In the genomic region with DNA sequence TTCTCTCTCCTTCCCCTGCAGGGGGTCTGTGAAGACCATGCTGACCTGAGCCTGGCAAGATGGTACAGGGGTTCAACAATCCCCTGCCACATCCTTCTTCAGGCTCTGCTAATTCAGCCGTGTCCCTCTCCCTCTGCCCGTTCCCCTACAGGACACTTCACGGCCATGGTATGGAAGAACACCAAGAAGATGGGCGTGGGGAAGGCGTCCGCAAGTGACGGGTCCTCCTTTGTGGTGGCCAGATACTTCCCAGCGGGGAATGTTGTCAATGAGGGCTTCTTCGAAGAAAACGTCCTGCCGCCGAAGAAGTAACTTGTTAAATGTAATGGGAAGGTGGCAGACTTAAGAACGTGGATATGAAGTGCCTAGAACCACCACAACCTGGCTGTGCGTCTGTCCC, we compare ENCODE assay signal across 17 cellular contexts. TPM values are rescaled to one million over a fixed set of nuclear protein-coding genes. Genes with fewer than 3 reads are reported as not detected.
A peak's percentile ranks its signal among the peaks of the same experiment; 100 is the strongest.
DNase-seq lines count a peak whose midpoint lies in the region; ATAC-seq and TF ChIP-seq lines count a peak whose summit lies in the region.
"Had no signal": no experiment of that assay in that cellular context is flagged by ENCODE, and none has a peak within 500 bp of the region (broad histone marks: within the 10 kb centered on the region; RNA-seq: fewer than 3 reads in every experiment).

No MANE protein-coding gene starts in this region.

- no peak overlapping the region for H3K4me3 ChIP-seq in CD4-positive, alpha-beta memory T cell (ENCODE audit: low read length in 2 of 2)
- no peak overlapping the region for H3K4me3 ChIP-seq in SK-N-MC
- H3K4me3 ChIP-seq in iPS-20b (ENCODE audit: low read length) = peak overlapping the region; percentile 16; the same call in 1 of the 2 replicates
- no peak overlapping the region for H3K4me3 ChIP-seq in rectal smooth muscle tissue (ENCODE audit: low read length)
- H3K4me3 ChIP-seq: esophagus squamous epithelium had no signal

- H3K4me3 Mint-ChIP-seq in CD4-positive, alpha-beta memory T cell = no peak overlapping the region
- no peak overlapping the region for H3K4me3 Mint-ChIP-seq in stimulated activated naive CD8-positive, alpha-beta T cell treated with anti-CD3 and anti-CD28 coated beads, Interleukin-15, amount 100 ng/mL, for 72 hours
- no peak overlapping the region for H3K4me3 Mint-ChIP-seq in Calu3 (ENCODE audit: low read depth, unreplicated experiment)

- no peaks in the 10 kb centered on the region for H3K9me3 Mint-ChIP-seq in CD4-positive, alpha-beta memory T cell
- H3K9me3 Mint-ChIP-seq in stimulated activated naive CD8-positive, alpha-beta T cell treated with anti-CD3 and anti-CD28 coated beads, Interleukin-15, amount 100 ng/mL, for 72 hours = no peaks in the 10 kb centered on the region
- H3K9me3 Mint-ChIP-seq in Calu3 (ENCODE audit: low read depth, unreplicated experiment) = no peaks in the 10 kb centered on the region

- no peaks in the 10 kb centered on the region for H3K9me3 ChIP-seq in CD4-positive, alpha-beta memory T cell (ENCODE audit: control insufficient read depth in 1 of 2, low read length in 2 of 2)
- no peaks in the 10 kb centered on the region for H3K9me3 ChIP-seq in SK-N-MC (ENCODE audit: low read depth, low read length)
- H3K9me3 ChIP-seq in iPS-20b (ENCODE audit: insufficient read depth, low read depth, low read length) = no peaks in the 10 kb centered on the region
- H3K9me3 ChIP-seq: esophagus squamous epithelium had no signal

- H3K4me1 ChIP-seq in CD4-positive, alpha-beta memory T cell (ENCODE audit: insufficient read depth, low read length) = peaks cover 12% of the 10 kb centered on the region
- H3K4me1 ChIP-seq in iPS-20b (ENCODE audit: insufficient read depth, low read length) (peaks cover 23% of the 10 kb centered on the region; the same call in 1 of the 2 replicates), rectal smooth muscle tissue (ENCODE audit: control insufficient read depth, insufficient read depth, low read length) (peaks cover 27% of the 10 kb centered on the region)

- ATAC-seq in HG03108 (IDR thresholded peaks at IDR 0.05; ENCODE audit: unreplicated experiment) = no peak
- no peak for ATAC-seq in stimulated activated naive CD8-positive, alpha-beta T cell treated with anti-CD3 and anti-CD28 coated beads, Interleukin-15, amount 100 ng/mL, for 72 hours
- ATAC-seq: stimulated activated naive CD8-positive, alpha-beta T cell treated with anti-CD3 and anti-CD28 coated beads, Interleukin-15, Interleukin-2, amounts not matched to agents 100 U/mL and 50 U/mL, for 24 hours had no signal

- POLR2A ChIA-PET in CD4-positive, alpha-beta memory T cell (lab: Charles Lee; ENCODE audit: partially characterized antibody) = no interaction called here

- H3K27ac ChIP-seq in CD4-positive, alpha-beta memory T cell (ENCODE audit: low read depth, low read length) = no peak overlapping the region
- 0 out of 2 replicates have a peak overlapping the region, but pooled peaks have one; percentile 60 for H3K27ac ChIP-seq in SK-N-MC
- H3K27ac ChIP-seq in iPS-20b (ENCODE audit: low read length) = peak overlapping the region; percentile 82
- H3K27ac ChIP-seq in rectal smooth muscle tissue (ENCODE audit: low read depth, low read length) = peak overlapping the region; percentile 87

- no peak for TF ChIP-seq CTCF in Calu3 (IDR thresholded peaks at IDR 0.05; ENCODE audit: unreplicated experiment)

- CTCF ChIA-PET in CD4-positive, alpha-beta memory T cell (lab: Charles Lee; ENCODE audit: partially characterized antibody) = interaction anchor here (1.6 to 20.1 kb wide), 5 partner anchors 11 to 60 kb away, joined by 3 to 648 read pairs (median 18); a partner anchor contains a TSS
- CTCF ChIA-PET in Calu3 (lab: Charles Lee) = no interaction called here

- peaks cover 3% of the 10 kb centered on the region for H3K36me3 ChIP-seq in CD4-positive, alpha-beta memory T cell (ENCODE audit: insufficient read depth, low read length)
- H3K36me3 ChIP-seq in SK-N-MC (ENCODE audit: insufficient read depth, low read length) (no peaks in the 10 kb centered on the region), iPS-20b (ENCODE audit: insufficient read depth, low read depth, low read length) (no peaks in the 10 kb centered on the region), rectal smooth muscle tissue (ENCODE audit: control insufficient read depth, insufficient read depth, low read length) (peaks cover 3% of the 10 kb centered on the region)
- H3K36me3 ChIP-seq: esophagus squamous epithelium had no signal

- no peak for DNase-seq in CD4-positive, alpha-beta memory T cell
- DNase-seq in SK-N-MC (ENCODE audit: low read depth, low spot score) (no peak), epidermal melanocyte (ENCODE audit: insufficient read length, low spot score) (no peak), Calu3 (no peak)
- DNase-seq in stimulated activated naive CD8-positive, alpha-beta T cell treated with anti-CD3 and anti-CD28 coated beads, Interleukin-15, amount 100 ng/mL, for 72 hours = no peak
- DNase-seq: activated CD4-positive, alpha-beta T cell treated with anti-CD3 and anti-CD28 coated beads for 48 hours; activated naive CD4-positive, alpha-beta T cell treated with Interleukin-2 at 50 U/mL for 16 hours; dermis blood vessel endothelial cell; esophagus squamous epithelium; head of caudate nucleus; NCI-H146; NCI-H2227 treated with DMSO at 0.1 percent for 48 hours; NK-92 treated with Interleukin-12 subunit alpha and Interleukin-12 subunit beta, amount 100 ng/mL, for 24 hours; stimulated activated naive CD8-positive, alpha-beta T cell treated with anti-CD3 and anti-CD28 coated beads, Interleukin-15, Interleukin-2, amounts not matched to agents 100 U/mL and 50 U/mL, for 24 hours had no signal

- H3K9ac ChIP-seq in SK-N-MC (ENCODE audit: insufficient read length) = no peak overlapping the region
- peak overlapping the region; percentile 61; the same call in 1 of the 2 replicates for H3K9ac ChIP-seq in iPS-20b (ENCODE audit: low read depth, low read length)
- no peak overlapping the region for H3K9ac ChIP-seq in rectal smooth muscle tissue (ENCODE audit: low read length)

- no peaks in the 10 kb centered on the region for H3K27me3 Mint-ChIP-seq in CD4-positive, alpha-beta memory T cell
- no peaks in the 10 kb centered on the region for H3K27me3 Mint-ChIP-seq in stimulated activated naive CD8-positive, alpha-beta T cell treated with anti-CD3 and anti-CD28 coated beads, Interleukin-15, amount 100 ng/mL, for 72 hours
- H3K27me3 Mint-ChIP-seq in Calu3 (ENCODE audit: unreplicated experiment) = peaks cover 18% of the 10 kb centered on the region

- H3K4me1 Mint-ChIP-seq in CD4-positive, alpha-beta memory T cell = peaks cover 14 to 33% (median 27%) of the 10 kb centered on the region in 4 donors
- H3K4me1 Mint-ChIP-seq in stimulated activated naive CD8-positive, alpha-beta T cell treated with anti-CD3 and anti-CD28 coated beads, Interleukin-15, amount 100 ng/mL, for 72 hours = peaks cover 16% of the 10 kb centered on the region
- no peaks in the 10 kb centered on the region for H3K4me1 Mint-ChIP-seq in Calu3 (ENCODE audit: low read depth, unreplicated experiment)

- no peaks in the 10 kb centered on the region for H3K27me3 ChIP-seq in CD4-positive, alpha-beta memory T cell (ENCODE audit: insufficient read depth, low read length)
- H3K27me3 ChIP-seq in iPS-20b (ENCODE audit: insufficient read depth, low read length) (no peaks in the 10 kb centered on the region), rectal smooth muscle tissue (ENCODE audit: control insufficient read depth, insufficient read depth, low read length) (no peaks in the 10 kb centered on the region)

- no TSS peak for BruUV-seq in Calu3 (replicated peaks; lab: Mats Ljungman, UMichigan)

- peak overlapping the region in 5 of 7 donors; percentile 56 to 70 (median 68) for H3K27ac Mint-ChIP-seq in CD4-positive, alpha-beta memory T cell
- no peak overlapping the region for H3K27ac Mint-ChIP-seq in stimulated activated naive CD8-positive, alpha-beta T cell treated with anti-CD3 and anti-CD28 coated beads, Interleukin-15, amount 100 ng/mL, for 72 hours
- no peak overlapping the region for H3K27ac Mint-ChIP-seq in Calu3 (ENCODE audit: unreplicated experiment)

- intact Hi-C loops in CD4-positive, alpha-beta memory T cell (cut with micrococcal nuclease) = no loop called here
- intact Hi-C loops in Calu3 (cut with micrococcal nuclease; ENCODE audit: unreplicated experiment) = no loop called here

- peaks cover 17 to 39% of the 10 kb centered on the region in 2 donors for H3K36me3 Mint-ChIP-seq in CD4-positive, alpha-beta memory T cell
- H3K36me3 Mint-ChIP-seq in Calu3 (ENCODE audit: insufficient read depth, unreplicated experiment) = no peaks in the 10 kb centered on the region

RNA-seq across cellular contexts. Expression of a gene that starts 7.0 kb away (rescaled TPM):
- not detected for total RNA-seq in CD4-positive, alpha-beta memory T cell
- polyA plus RNA-seq in CD4-positive, alpha-beta memory T cell = not detected
- total RNA-seq in Calu3 (2022) = not detected in 2 replicates

RNA-seq across cellular contexts. Expression of a gene that starts 25.7 kb away (rescaled TPM):
- 10 to 100 TPM; 17.0 to 18.9 TPM for total RNA-seq in CD4-positive, alpha-beta memory T cell
- 100 to 1,000 TPM; 140 to 213 TPM for polyA plus RNA-seq in CD4-positive, alpha-beta memory T cell
- total RNA-seq in Calu3 (2022) = 0.19 and 0.24 TPM in 2 replicates

RNA-seq across cellular contexts. Expression of a gene that starts 28.5 kb away (rescaled TPM):
- 10 to 100 TPM; 69.9 to 72.3 TPM for total RNA-seq in CD4-positive, alpha-beta memory T cell
- polyA plus RNA-seq in CD4-positive, alpha-beta memory T cell = 100 to 1,000 TPM in 1 of 2 donors, 10 to 100 TPM in 1; 46.0 to 106 TPM
- total RNA-seq in Calu3 (2022) = 85.5 and 87.3 TPM in 2 replicates

Comparison
In these comparisons a context has a peak if more than half of its experiments do, and no peak if none do; other contexts are left out.
1. H3K27ac Mint-ChIP-seq: peak in CD4-positive, alpha-beta memory T cell (5 of 7); none in stimulated activated naive CD8-positive, alpha-beta T cell treated with anti-CD3 and anti-CD28 coated beads, Interleukin-15, amount 100 ng/mL, for 72 hours (0 of 2) and Calu3 (single experiment).
2. RNA of a gene that starts 25.7 kb away (total RNA-seq): 17.0 to 18.9 TPM in CD4-positive, alpha-beta memory T cell; 0.19 to 0.24 TPM in Calu3; every median in the first group is over 10 times any median in the second.